Comparison of ENCODE assay signal across 1 cellular context in the genomic region with DNA sequence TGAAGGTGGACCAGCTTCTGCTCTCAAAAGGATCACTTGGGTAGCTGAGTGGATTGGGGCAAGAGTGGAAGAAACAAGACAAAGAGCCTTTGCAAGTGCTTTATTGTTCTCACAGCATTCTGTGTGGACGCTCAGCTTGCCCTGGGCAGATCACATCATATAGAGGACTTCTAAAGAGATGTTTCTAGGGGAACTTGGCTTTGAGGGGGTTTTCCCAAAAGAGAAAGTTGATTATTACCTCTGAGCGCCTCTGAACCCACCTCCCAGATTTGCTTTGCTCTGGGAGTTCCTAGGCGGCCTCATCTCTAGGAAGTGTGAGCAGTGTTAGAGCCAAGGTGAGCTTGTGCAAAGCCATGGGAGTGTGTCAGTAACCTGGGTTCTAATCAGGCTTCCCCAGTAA.
TF ChIP-seq lines count a peak whose summit lies in the region.

No MANE protein-coding gene starts in this region.

TF ChIP-seq in GM23338, 12 proteins besides CTCF, POLR2A, EP300 and RAD21 (continued from another document):
- TF ChIP-seq, protein P1, sequence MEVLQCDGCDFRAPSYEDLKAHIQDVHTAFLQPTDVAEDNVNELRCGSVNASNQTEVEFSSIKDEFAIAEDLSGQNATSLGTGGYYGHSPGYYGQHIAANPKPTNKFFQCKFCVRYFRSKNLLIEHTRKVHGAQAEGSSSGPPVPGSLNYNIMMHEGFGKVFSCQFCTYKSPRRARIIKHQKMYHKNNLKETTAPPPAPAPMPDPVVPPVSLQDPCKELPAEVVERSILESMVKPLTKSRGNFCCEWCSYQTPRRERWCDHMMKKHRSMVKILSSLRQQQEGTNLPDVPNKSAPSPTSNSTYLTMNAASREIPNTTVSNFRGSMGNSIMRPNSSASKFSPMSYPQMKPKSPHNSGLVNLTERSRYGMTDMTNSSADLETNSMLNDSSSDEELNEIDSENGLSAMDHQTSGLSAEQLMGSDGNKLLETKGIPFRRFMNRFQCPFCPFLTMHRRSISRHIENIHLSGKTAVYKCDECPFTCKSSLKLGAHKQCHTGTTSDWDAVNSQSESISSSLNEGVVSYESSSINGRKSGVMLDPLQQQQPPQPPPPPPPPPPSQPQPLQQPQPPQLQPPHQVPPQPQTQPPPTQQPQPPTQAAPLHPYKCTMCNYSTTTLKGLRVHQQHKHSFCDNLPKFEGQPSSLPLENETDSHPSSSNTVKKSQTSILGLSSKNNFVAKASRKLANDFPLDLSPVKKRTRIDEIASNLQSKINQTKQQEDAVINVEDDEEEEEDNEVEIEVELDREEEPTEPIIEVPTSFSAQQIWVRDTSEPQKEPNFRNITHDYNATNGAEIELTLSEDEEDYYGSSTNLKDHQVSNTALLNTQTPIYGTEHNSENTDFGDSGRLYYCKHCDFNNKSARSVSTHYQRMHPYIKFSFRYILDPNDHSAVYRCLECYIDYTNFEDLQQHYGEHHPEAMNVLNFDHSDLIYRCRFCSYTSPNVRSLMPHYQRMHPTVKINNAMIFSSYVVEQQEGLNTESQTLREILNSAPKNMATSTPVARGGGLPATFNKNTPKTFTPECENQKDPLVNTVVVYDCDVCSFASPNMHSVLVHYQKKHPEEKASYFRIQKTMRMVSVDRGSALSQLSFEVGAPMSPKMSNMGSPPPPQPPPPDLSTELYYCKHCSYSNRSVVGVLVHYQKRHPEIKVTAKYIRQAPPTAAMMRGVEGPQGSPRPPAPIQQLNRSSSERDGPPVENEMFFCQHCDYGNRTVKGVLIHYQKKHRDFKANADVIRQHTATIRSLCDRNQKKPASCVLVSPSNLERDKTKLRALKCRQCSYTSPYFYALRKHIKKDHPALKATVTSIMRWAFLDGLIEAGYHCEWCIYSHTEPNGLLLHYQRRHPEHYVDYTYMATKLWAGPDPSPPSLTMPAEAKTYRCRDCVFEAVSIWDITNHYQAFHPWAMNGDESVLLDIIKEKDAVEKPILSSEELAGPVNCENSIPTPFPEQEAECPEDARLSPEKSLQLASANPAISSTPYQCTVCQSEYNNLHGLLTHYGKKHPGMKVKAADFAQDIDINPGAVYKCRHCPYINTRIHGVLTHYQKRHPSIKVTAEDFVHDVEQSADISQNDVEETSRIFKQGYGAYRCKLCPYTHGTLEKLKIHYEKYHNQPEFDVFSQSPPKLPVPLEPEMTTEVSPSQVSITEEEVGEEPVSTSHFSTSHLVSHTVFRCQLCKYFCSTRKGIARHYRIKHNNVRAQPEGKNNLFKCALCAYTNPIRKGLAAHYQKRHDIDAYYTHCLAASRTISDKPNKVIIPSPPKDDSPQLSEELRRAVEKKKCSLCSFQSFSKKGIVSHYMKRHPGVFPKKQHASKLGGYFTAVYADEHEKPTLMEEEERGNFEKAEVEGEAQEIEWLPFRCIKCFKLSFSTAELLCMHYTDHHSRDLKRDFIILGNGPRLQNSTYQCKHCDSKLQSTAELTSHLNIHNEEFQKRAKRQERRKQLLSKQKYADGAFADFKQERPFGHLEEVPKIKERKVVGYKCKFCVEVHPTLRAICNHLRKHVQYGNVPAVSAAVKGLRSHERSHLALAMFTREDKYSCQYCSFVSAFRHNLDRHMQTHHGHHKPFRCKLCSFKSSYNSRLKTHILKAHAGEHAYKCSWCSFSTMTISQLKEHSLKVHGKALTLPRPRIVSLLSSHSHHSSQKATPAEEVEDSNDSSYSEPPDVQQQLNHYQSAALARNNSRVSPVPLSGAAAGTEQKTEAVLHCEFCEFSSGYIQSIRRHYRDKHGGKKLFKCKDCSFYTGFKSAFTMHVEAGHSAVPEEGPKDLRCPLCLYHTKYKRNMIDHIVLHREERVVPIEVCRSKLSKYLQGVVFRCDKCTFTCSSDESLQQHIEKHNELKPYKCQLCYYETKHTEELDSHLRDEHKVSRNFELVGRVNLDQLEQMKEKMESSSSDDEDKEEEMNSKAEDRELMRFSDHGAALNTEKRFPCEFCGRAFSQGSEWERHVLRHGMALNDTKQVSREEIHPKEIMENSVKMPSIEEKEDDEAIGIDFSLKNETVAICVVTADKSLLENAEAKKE (CRISPR knock-in tag; IDR thresholded peaks at IDR 0.05): no peak
- TF ChIP-seq CREB1 (CRISPR knock-in tag; IDR thresholded peaks at IDR 0.05; ENCODE audit: low read depth): no peak
- no peak for TF ChIP-seq POLR2AphosphoS5 (IDR thresholded peaks at IDR 0.05; ENCODE audit: low read depth)
- TF ChIP-seq ZNF331 (CRISPR knock-in tag; IDR thresholded peaks at IDR 0.05; ENCODE audit: low read depth): no peak
- no peak for TF ChIP-seq STAT1 (IDR thresholded peaks at IDR 0.05; ENCODE audit: unreplicated experiment)
- TF ChIP-seq JUNB (IDR thresholded peaks at IDR 0.05; ENCODE audit: unreplicated experiment): no peak
- TF ChIP-seq, protein P2, sequence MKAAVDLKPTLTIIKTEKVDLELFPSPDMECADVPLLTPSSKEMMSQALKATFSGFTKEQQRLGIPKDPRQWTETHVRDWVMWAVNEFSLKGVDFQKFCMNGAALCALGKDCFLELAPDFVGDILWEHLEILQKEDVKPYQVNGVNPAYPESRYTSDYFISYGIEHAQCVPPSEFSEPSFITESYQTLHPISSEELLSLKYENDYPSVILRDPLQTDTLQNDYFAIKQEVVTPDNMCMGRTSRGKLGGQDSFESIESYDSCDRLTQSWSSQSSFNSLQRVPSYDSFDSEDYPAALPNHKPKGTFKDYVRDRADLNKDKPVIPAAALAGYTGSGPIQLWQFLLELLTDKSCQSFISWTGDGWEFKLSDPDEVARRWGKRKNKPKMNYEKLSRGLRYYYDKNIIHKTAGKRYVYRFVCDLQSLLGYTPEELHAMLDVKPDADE (IDR thresholded peaks at IDR 0.05): no peak
- TF ChIP-seq ZNF114 (CRISPR knock-in tag; IDR thresholded peaks at IDR 0.05): no peak
- TF ChIP-seq, protein P3, sequence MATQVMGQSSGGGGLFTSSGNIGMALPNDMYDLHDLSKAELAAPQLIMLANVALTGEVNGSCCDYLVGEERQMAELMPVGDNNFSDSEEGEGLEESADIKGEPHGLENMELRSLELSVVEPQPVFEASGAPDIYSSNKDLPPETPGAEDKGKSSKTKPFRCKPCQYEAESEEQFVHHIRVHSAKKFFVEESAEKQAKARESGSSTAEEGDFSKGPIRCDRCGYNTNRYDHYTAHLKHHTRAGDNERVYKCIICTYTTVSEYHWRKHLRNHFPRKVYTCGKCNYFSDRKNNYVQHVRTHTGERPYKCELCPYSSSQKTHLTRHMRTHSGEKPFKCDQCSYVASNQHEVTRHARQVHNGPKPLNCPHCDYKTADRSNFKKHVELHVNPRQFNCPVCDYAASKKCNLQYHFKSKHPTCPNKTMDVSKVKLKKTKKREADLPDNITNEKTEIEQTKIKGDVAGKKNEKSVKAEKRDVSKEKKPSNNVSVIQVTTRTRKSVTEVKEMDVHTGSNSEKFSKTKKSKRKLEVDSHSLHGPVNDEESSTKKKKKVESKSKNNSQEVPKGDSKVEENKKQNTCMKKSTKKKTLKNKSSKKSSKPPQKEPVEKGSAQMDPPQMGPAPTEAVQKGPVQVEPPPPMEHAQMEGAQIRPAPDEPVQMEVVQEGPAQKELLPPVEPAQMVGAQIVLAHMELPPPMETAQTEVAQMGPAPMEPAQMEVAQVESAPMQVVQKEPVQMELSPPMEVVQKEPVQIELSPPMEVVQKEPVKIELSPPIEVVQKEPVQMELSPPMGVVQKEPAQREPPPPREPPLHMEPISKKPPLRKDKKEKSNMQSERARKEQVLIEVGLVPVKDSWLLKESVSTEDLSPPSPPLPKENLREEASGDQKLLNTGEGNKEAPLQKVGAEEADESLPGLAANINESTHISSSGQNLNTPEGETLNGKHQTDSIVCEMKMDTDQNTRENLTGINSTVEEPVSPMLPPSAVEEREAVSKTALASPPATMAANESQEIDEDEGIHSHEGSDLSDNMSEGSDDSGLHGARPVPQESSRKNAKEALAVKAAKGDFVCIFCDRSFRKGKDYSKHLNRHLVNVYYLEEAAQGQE (IDR thresholded peaks at IDR 0.05; ENCODE audit: unreplicated experiment): no peak
TF ChIP-seq in GM23338: peak in this region for 0.
